In the genomic region with DNA sequence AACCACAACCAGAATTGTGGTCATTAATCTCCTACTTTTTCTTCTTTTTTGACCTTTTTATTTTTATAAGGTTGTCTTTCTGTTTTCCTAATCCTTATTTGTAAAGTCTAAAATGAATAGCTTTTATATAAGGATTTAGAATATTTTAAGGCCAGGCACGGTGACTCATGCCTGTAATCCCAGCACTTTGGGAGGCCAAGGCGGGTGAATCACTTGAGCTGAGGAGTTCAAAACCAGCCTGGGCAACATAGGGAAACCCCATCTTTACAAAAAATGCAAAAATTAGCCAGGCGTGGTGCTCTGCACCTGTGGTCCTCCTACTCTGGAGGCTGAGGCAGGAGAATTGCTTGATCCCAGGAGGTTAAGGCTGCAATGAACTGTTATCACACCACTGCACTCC, we compare ENCODE assay signal across 21 cellular contexts. TPM values are rescaled to one million over a fixed set of nuclear protein-coding genes. Genes with fewer than 3 reads are reported as not detected.
A peak's percentile ranks its signal among the peaks of the same experiment; 100 is the strongest.
DNase-seq lines count a peak whose midpoint lies in the region; ATAC-seq, FAIRE-seq and TF ChIP-seq lines count a peak whose summit lies in the region.
"Had no signal": no experiment of that assay in that cellular context is flagged by ENCODE, and none has a peak within 500 bp of the region (broad histone marks: within the 10 kb centered on the region; RNA-seq: fewer than 3 reads in every experiment).

No MANE protein-coding gene starts in this region.

- TF ChIP-seq CTCF in IMR-90 (conservative IDR thresholded peaks at IDR 0.05; ENCODE audit: low read depth, low read length) = no peak
- TF ChIP-seq CTCF in astrocyte of the spinal cord (IDR thresholded peaks at IDR 0.05; ENCODE audit: low read depth, low read length) = no peak
- no peak for TF ChIP-seq CTCF in keratinocyte (optimal IDR thresholded peaks at IDR 0.05 in 1 of 3, IDR thresholded peaks at IDR 0.05 in 1 of 3, conservative IDR thresholded peaks at IDR 0.05 in 1 of 3; ENCODE audit: extremely low read depth in 1 of 3, insufficient read depth in 2 of 3, low read length in 3 of 3)
- TF ChIP-seq CTCF in thyroid gland (IDR thresholded peaks at IDR 0.05) = no peak

- peaks cover 0 to 6% of the 10 kb centered on the region in 2 experiments; a peak in 1 of 4 replicates for H3K79me1 ChIP-seq in IMR-90 (ENCODE audit: low read depth in 1 of 2, low read length in 2 of 2)
- H3K79me1 ChIP-seq in neuronal stem cell (ENCODE audit: low read depth, low read length) = peaks cover 2% of the 10 kb centered on the region

- H4K20me1 ChIP-seq in BLaER1 (no peaks in the 10 kb centered on the region), IMR-90 (ENCODE audit: insufficient read depth, low read length) (no peaks in the 10 kb centered on the region), keratinocyte (ENCODE audit: control insufficient read depth, extremely low read depth, insufficient read depth, low read length) (no peaks in the 10 kb centered on the region)

- no TSS peak for BruUV-seq in IMR-90 (replicated peaks; lab: Mats Ljungman, UMichigan)

- peak overlapping the region; percentile 74 for H2BK5ac ChIP-seq in IMR-90 (ENCODE audit: low read depth, low read length, poor library complexity, severe bottlenecking)
- no peak overlapping the region for H2BK5ac ChIP-seq in neuronal stem cell (ENCODE audit: low read length)

- H3K23ac ChIP-seq in IMR-90 (ENCODE audit: low read depth, low read length) (no peak overlapping the region), neuronal stem cell (ENCODE audit: low read depth, low read length, poor library complexity) (no peak overlapping the region)

- peak overlapping the region; percentile 68; the same call in 1 of the 2 replicates for H3K18ac ChIP-seq in IMR-90 (ENCODE audit: low read depth, low read length)
- no peak overlapping the region for H3K18ac ChIP-seq in neuronal stem cell (ENCODE audit: low read length)

- H3K4me2 ChIP-seq in BLaER1 = peak overlapping the region; percentile 15
- 0 out of 2 replicates have a peak overlapping the region, but pooled peaks have one; percentile 38 for H3K4me2 ChIP-seq in IMR-90 (ENCODE audit: low read depth, low read length)
- no peak overlapping the region for H3K4me2 ChIP-seq in keratinocyte (ENCODE audit: control insufficient read depth, extremely low read depth, insufficient read depth, low read depth, low read length)
- H3K4me2 ChIP-seq in neuronal stem cell (ENCODE audit: insufficient read depth, low read length, poor library complexity, severe bottlenecking) = no peak overlapping the region
- H3K4me2 ChIP-seq: KMS-11 had no signal

- no peak for TF ChIP-seq RAD21 in IMR-90 (IDR thresholded peaks at IDR 0.05; ENCODE audit: low read length)

- H2AFZ ChIP-seq in IMR-90 (replicated peaks; ENCODE audit: low read length, poor library complexity) (no peak overlapping the region), keratinocyte (ENCODE audit: control insufficient read depth, low read length) (no peak overlapping the region), neuronal stem cell (ENCODE audit: low read length) (no peak overlapping the region)

- no peak overlapping the region for H3K4me3 ChIP-seq in BLaER1
- no peak overlapping the region for H3K4me3 ChIP-seq in IMR-90 (ENCODE audit: insufficient read depth, low read depth, low read length)
- no peak overlapping the region for H3K4me3 ChIP-seq in astrocyte of the spinal cord (ENCODE audit: low read depth, low read length)
- no peak overlapping the region for H3K4me3 ChIP-seq in keratinocyte (ENCODE audit: control insufficient read depth in 2 of 3, extremely low read depth in 1 of 3, insufficient read depth in 2 of 3, low read depth in 1 of 3, low read length in 3 of 3)
- no peak overlapping the region for H3K4me3 ChIP-seq in thyroid gland (replicated peaks in 1 of 3)
- H3K4me3 ChIP-seq in neuronal stem cell (ENCODE audit: low read length in 2 of 2) = no peak overlapping the region
- H3K4me3 ChIP-seq: uterus had no signal

- H3K14ac ChIP-seq in IMR-90 (replicated peaks; ENCODE audit: low read depth, low read length) = no peak overlapping the region
- H3K14ac ChIP-seq in neuronal stem cell (ENCODE audit: low read length) = no peak overlapping the region

- no peaks in the 10 kb centered on the region for H3K79me2 ChIP-seq in keratinocyte (ENCODE audit: control insufficient read depth, insufficient read depth, low read length)

- H4K8ac ChIP-seq in IMR-90 (ENCODE audit: low read depth in 2 of 2, low read length in 2 of 2) (no peak overlapping the region), neuronal stem cell (ENCODE audit: low read depth, low read length) (no peak overlapping the region)

- 0 out of 2 replicates have a peak overlapping the region, but pooled peaks have one; percentile 35 for H4K5ac ChIP-seq in IMR-90 (ENCODE audit: low read depth, low read length)

- DNase-seq in IMR-90 (peak; percentile 69), astrocyte of the spinal cord (ENCODE audit: low read depth, low spot score) (peak; percentile 49), keratinocyte (ENCODE audit: low read depth, low spot score) (peak; percentile 23), HPDE6-E6E7 (ENCODE audit: extremely low spot score) (no peak), thyroid gland (no peak), neuronal stem cell (ENCODE audit: low spot score) (no peak), SW480 (ENCODE audit: low spot score) (no peak)
- DNase-seq: activated CD4-positive, alpha-beta T cell treated with anti-CD3 and anti-CD28 coated beads, Interleukin-2, amount 50 U/mL, for 4 hours; CD4-positive, CD25-positive, alpha-beta regulatory T cell; effector CD4-positive, alpha-beta T cell; naive B cell; NCI-H1694; NCI-H526; retina; RPMI8226; stimulated activated CD4-positive, alpha-beta T cell treated with anti-CD3 and anti-CD28 coated beads, Interleukin-1b, Interleukin-23, amount 100 ng/mL, for 48 hours; uterus had no signal

- POLR2A ChIA-PET in IMR-90 (lab: Charles Lee; ENCODE audit: unreplicated experiment) = no interaction called here

- no peak overlapping the region for H3K56ac ChIP-seq in IMR-90 (ENCODE audit: extremely low read depth, insufficient read depth, low read length)

- H2BK120ac ChIP-seq in IMR-90 (ENCODE audit: low read depth, low read length) (no peak overlapping the region), neuronal stem cell (ENCODE audit: low read depth, low read length) (no peak overlapping the region)

- H3K9me1 ChIP-seq in IMR-90 (ENCODE audit: insufficient read depth, low read length) (peaks cover 8% of the 10 kb centered on the region), keratinocyte (ENCODE audit: control insufficient read depth, extremely low read depth, insufficient read depth, low read length) (no peaks in the 10 kb centered on the region)

- H2BK20ac ChIP-seq in IMR-90 (ENCODE audit: low read depth, low read length) = no peak overlapping the region

- FAIRE-seq in keratinocyte (lab: Jason Lieb, UNC) = no peak
- FAIRE-seq: H1 had no signal

- intact Hi-C loops in IMR-90 (cut with micrococcal nuclease) = loop anchor here (5.0 kb wide), 1 partner anchor 42 kb away; no protein-coding TSS in a partner anchor
- intact Hi-C loops in thyroid gland (cut with DNase I) = no loop called here

- peaks cover 37% of the 10 kb centered on the region for H3K36me3 ChIP-seq in BLaER1
- peaks cover 9% of the 10 kb centered on the region for H3K36me3 ChIP-seq in IMR-90 (ENCODE audit: control insufficient read depth, insufficient read depth, low read length)
- H3K36me3 ChIP-seq in keratinocyte (ENCODE audit: control insufficient read depth in 2 of 2, extremely low read depth in 1 of 2, insufficient read depth in 2 of 2, low read length in 2 of 2) = no peaks in the 10 kb centered on the region
- no peaks in the 10 kb centered on the region for H3K36me3 ChIP-seq in thyroid gland
- peaks cover 13 to 49% of the 10 kb centered on the region in 2 donors for H3K36me3 ChIP-seq in neuronal stem cell (replicated peaks in 1 of 2; ENCODE audit: control insufficient read depth in 2 of 2, insufficient read depth in 2 of 2, low read length in 2 of 2)
- H3K36me3 ChIP-seq: uterus had no signal

- H2BK12ac ChIP-seq in neuronal stem cell (ENCODE audit: low read length) = no peak overlapping the region

- H3K4me1 ChIP-seq in BLaER1 (peaks cover 26% of the 10 kb centered on the region), IMR-90 (ENCODE audit: control insufficient read depth, insufficient read depth, low read length) (peaks cover 4% of the 10 kb centered on the region), keratinocyte (ENCODE audit: control insufficient read depth, extremely low read depth, insufficient read depth, low read length) (peaks cover 3% of the 10 kb centered on the region), thyroid gland (no peaks in the 10 kb centered on the region), neuronal stem cell (ENCODE audit: control insufficient read depth in 2 of 2, insufficient read depth in 1 of 2, low read depth in 1 of 2, low read length in 2 of 2) (no peaks in the 10 kb centered on the region)
- H3K4me1 ChIP-seq: uterus had no signal

- H3K4ac ChIP-seq in IMR-90 (ENCODE audit: low read depth, low read length) = no peak overlapping the region
- H3K4ac ChIP-seq in neuronal stem cell (ENCODE audit: low read length) = no peak overlapping the region

- TF ChIP-seq POLR2A in IMR-90 (IDR thresholded peaks at IDR 0.05; ENCODE audit: low read depth, low read length) (no peak), thyroid gland (IDR thresholded peaks at IDR 0.05) (no peak)

- in situ Hi-C loops in IMR-90 (cut with MboI; ENCODE audit: low sequenced_read_pairs) (no loop called here), astrocyte of the spinal cord (cut with HindIII; ENCODE audit: low sequenced_read_pairs) (no loop called here)

- H4K91ac ChIP-seq in IMR-90 (ENCODE audit: insufficient read depth, low read depth, low read length) (no peak overlapping the region), neuronal stem cell (ENCODE audit: low read depth, low read length, poor library complexity) (no peak overlapping the region)

- WGBS in IMR-90 (ENCODE audit: extremely low coverage in 2 of 2, insufficient read length in 1 of 2), 2 experiments = no CpG with 5 or more reads among the region's 3 CpGs
- 95% methylated on average over 3 of the region's 3 CpGs for WGBS in thyroid gland, 2 donors
- no CpG with 5 or more reads among the region's 3 CpGs for WGBS in neuronal stem cell (ENCODE audit: extremely low coverage in 2 of 2, insufficient read length in 2 of 2, insufficient replicate concordance in 1 of 2), 2 donors

- CTCF ChIA-PET in IMR-90 (lab: Yijun Ruan, JAX) = no interaction called here

- no peak overlapping the region for H2AK9ac ChIP-seq in IMR-90 (replicated peaks; ENCODE audit: low read depth, low read length, poor library complexity)

- H2BK15ac ChIP-seq in IMR-90 (ENCODE audit: low read depth, low read length) = no peak overlapping the region
- H2BK15ac ChIP-seq in neuronal stem cell (ENCODE audit: low read length) = no peak overlapping the region

- H3K9me3 ChIP-seq in BLaER1 (no peaks in the 10 kb centered on the region), IMR-90 (ENCODE audit: control insufficient read depth, insufficient read depth, low read length) (no peaks in the 10 kb centered on the region), keratinocyte (ENCODE audit: control insufficient read depth, low read depth, low read length) (no peaks in the 10 kb centered on the region), thyroid gland (no peaks in the 10 kb centered on the region), neuronal stem cell (replicated peaks in 1 of 2; ENCODE audit: control insufficient read depth in 2 of 2, insufficient read depth in 1 of 2, low read depth in 1 of 2, low read length in 2 of 2) (peaks cover 2 to 6% of the 10 kb centered on the region in 2 donors)
- H3K9me3 ChIP-seq: uterus had no signal

- dilution Hi-C loops in IMR-90 (cut with HindIII; ENCODE audit: low sequenced_read_pairs, unreplicated experiment) (no loop called here), keratinocyte (cut with MboI; ENCODE audit: extremely low pct_ligation_motif_present, low sequenced_read_pairs) (no loop called here)

- H3K27me3 ChIP-seq in BLaER1 = no peaks in the 10 kb centered on the region
- H3K27me3 ChIP-seq in IMR-90 (ENCODE audit: control insufficient read depth, insufficient read depth, low read length) = no peaks in the 10 kb centered on the region
- no peaks in the 10 kb centered on the region for H3K27me3 ChIP-seq in keratinocyte (ENCODE audit: control insufficient read depth, extremely low read depth, insufficient read depth, low read length)
- H3K27me3 ChIP-seq in thyroid gland = no peaks in the 10 kb centered on the region
- no peaks in the 10 kb centered on the region for H3K27me3 ChIP-seq in neuronal stem cell (ENCODE audit: control insufficient read depth in 3 of 3, insufficient read depth in 3 of 3, low read depth in 1 of 3, low read length in 3 of 3)
- H3K27me3 ChIP-seq: uterus had no signal

- H3K27ac ChIP-seq in BLaER1 = no peak overlapping the region
- H3K27ac ChIP-seq in IMR-90 (ENCODE audit: insufficient read depth, low read length) = peak overlapping the region; percentile 68
- H3K27ac ChIP-seq in keratinocyte (ENCODE audit: control insufficient read depth, insufficient read depth, low read length) = peak overlapping the region; percentile 14
- H3K27ac ChIP-seq in thyroid gland = no peak overlapping the region
- H3K27ac ChIP-seq in neuronal stem cell (replicated peaks; ENCODE audit: low read length) = no peak overlapping the region
- H3K27ac ChIP-seq: KMS-11 had no signal

- H3K9ac ChIP-seq in BLaER1 (no peak overlapping the region), IMR-90 (ENCODE audit: low read depth, low read length) (no peak overlapping the region), keratinocyte (ENCODE audit: control insufficient read depth, extremely low read depth, insufficient read depth, low read length) (no peak overlapping the region), neuronal stem cell (ENCODE audit: low read depth, low read length, poor library complexity) (no peak overlapping the region)
- H3K9ac ChIP-seq: KMS-11 had no signal

- peak; percentile 64 for ATAC-seq in IMR-90 (ENCODE audit: low read depth)
- ATAC-seq: left lobe of liver had no signal

- no peak overlapping the region for H2AK5ac ChIP-seq in IMR-90 (ENCODE audit: low read depth, low read length)
- no peak overlapping the region for H2AK5ac ChIP-seq in neuronal stem cell (ENCODE audit: low read depth, low read length)

RNA-seq across cellular contexts. Expression of a gene that starts 55.1 kb away (rescaled TPM):
- total RNA-seq in IMR-90 (2012; rRNA removed) (6.1 and 10.6 TPM in 2 replicates), thyroid gland (10 to 100 TPM; 21.6 to 36.0 (median 29.5) TPM)
- polyA plus RNA-seq in IMR-90 (2012; rRNA removed) (6.7 and 8.1 TPM in 2 replicates), keratinocyte (4.9 to 8.9 TPM (median 6.0 TPM) in 3 replicates)
- polyA plus RNA-seq in IMR-90 (2012; cell fraction: cytosol; rRNA removed) = 1.5 and 2.1 TPM in 2 replicates
- polyA plus RNA-seq in IMR-90 (2012; cell fraction: nucleus; rRNA removed; ENCODE audit: low replicate concordance) = 2.3 and 9.2 TPM in 2 replicates
- polyA plus RNA-seq in keratinocyte (2011; ENCODE audit: low read depth) = 11.3 TPM
- 4.2 and 6.0 TPM in 2 replicates for polyA plus RNA-seq in keratinocyte (2011; cell fraction: cytosol; rRNA removed)
- 8.9 and 14.5 TPM in 2 replicates for polyA plus RNA-seq in keratinocyte (2011; cell fraction: nucleus; rRNA removed)
- 3.4 and 6.0 TPM in 2 replicates for polyA plus RNA-seq in keratinocyte (2012; ENCODE audit: low replicate concordance)
- 0.59 to 4.6 TPM (median 1.5 TPM) in 3 replicates for polyA minus RNA-seq in keratinocyte
- polyA minus RNA-seq in keratinocyte (2011; cell fraction: cytosol; rRNA and poly(A)+ RNA removed) = 1.5 TPM
- polyA minus RNA-seq in keratinocyte (2011; cell fraction: nucleus; rRNA and poly(A)+ RNA removed) = 3.1 and 5.0 TPM in 2 replicates
- polyA plus RNA-seq in neuronal stem cell (2013, experiment 1 of 2) = 42.9 TPM
- 41.6 TPM for polyA plus RNA-seq in neuronal stem cell (2013, experiment 2 of 2)

Comparison
In these comparisons a context has a peak if more than half of its experiments do, and no peak if none do; other contexts are left out.
1. H3K27ac ChIP-seq: peak in IMR-90 (single experiment) and keratinocyte (single experiment); none in BLaER1 (single experiment), thyroid gland (0 of 3) and neuronal stem cell (single experiment).
2. H3K4me2 ChIP-seq: peak in BLaER1 (single experiment) and IMR-90 (single experiment); none in keratinocyte (single experiment) and neuronal stem cell (single experiment).
3. DNase-seq: peak in IMR-90 (single experiment), astrocyte of the spinal cord (single experiment) and keratinocyte (single experiment); none in HPDE6-E6E7 (single experiment), thyroid gland (0 of 2), neuronal stem cell (single experiment) and SW480 (single experiment).